36 cellular contexts compared by ENCODE assay signal in genomic region chrX:96311366-96311765, GRCh38.
"Had no signal": no experiment of that assay in that cellular context is flagged by ENCODE, and none has a peak within 500 bp of the region (broad histone marks: within the 10 kb centered on the region; RNA-seq: fewer than 3 reads in every experiment).

No MANE protein-coding gene starts in this region.

- H3K4me3 Mint-ChIP-seq: activated CD4-positive, alpha-beta memory T cell treated with anti-CD3 and anti-CD28 coated beads, Interleukin-2, amount 10 ng/mL, durations not matched to agents 7 days and 5 days; activated CD4-positive, alpha-beta T cell treated with anti-CD3 and anti-CD28 coated beads for 36 hours; activated CD4-positive, alpha-beta T cell treated with anti-CD3 and anti-CD28 coated beads, Interleukin-2, amount 10 ng/mL, durations not matched to agents 7 days and 5 days; activated CD8-positive, alpha-beta memory T cell treated with anti-CD3 and anti-CD28 coated beads, Interleukin-2, amount 10 ng/mL, durations not matched to agents 7 days and 5 days; activated CD8-positive, alpha-beta T cell treated with anti-CD3 and anti-CD28 coated beads, Interleukin-2, amount 10 ng/mL, durations not matched to agents 7 days and 5 days; activated naive CD4-positive, alpha-beta T cell treated with anti-CD3 and anti-CD28 coated beads, Interleukin-2, amount 10 ng/mL, durations not matched to agents 7 days and 5 days; activated naive CD4-positive, alpha-beta T cell treated with anti-CD3 and anti-CD28 coated beads, Interleukin-2, amount 50 U/mL, for 24 hours; activated naive CD8-positive, alpha-beta T cell; activated naive CD8-positive, alpha-beta T cell treated with anti-CD3 and anti-CD28 coated beads, Interleukin-2, amount 10 ng/mL, durations not matched to agents 7 days and 5 days; activated naive CD8-positive, alpha-beta T cell treated with anti-CD3 and anti-CD28 coated beads, Interleukin-2, amount 50 U/mL, for 24 hours; activated T-cell treated with anti-CD3 and anti-CD28 coated beads, Interleukin-2, amount 50 U/mL, for 24 hours; brain; central memory CD8-positive, alpha-beta T cell; T-helper 1 cell treated with Interleukin-12 subunit alpha and Interleukin-12 subunit beta and Interleukin-4 antibody, amounts not matched to agents 30 μg/mL and 1 μg/mL, for 36 hours; T-helper 2 cell treated with Interferon-gamma antibody and Interleukin-4, amounts not matched to agents 5 μg/mL and 100 μg/mL, for 36 hours; WTC11 had no signal

- H3K27ac Mint-ChIP-seq: activated CD4-positive, alpha-beta memory T cell treated with anti-CD3 and anti-CD28 coated beads, Interleukin-2, amount 10 ng/mL, durations not matched to agents 7 days and 5 days; activated CD4-positive, alpha-beta T cell treated with anti-CD3 and anti-CD28 coated beads for 36 hours; activated CD4-positive, alpha-beta T cell treated with anti-CD3 and anti-CD28 coated beads, Interleukin-2, amount 10 ng/mL, durations not matched to agents 7 days and 5 days; activated CD8-positive, alpha-beta memory T cell treated with anti-CD3 and anti-CD28 coated beads, Interleukin-2, amount 10 ng/mL, durations not matched to agents 7 days and 5 days; activated CD8-positive, alpha-beta T cell treated with anti-CD3 and anti-CD28 coated beads, Interleukin-2, amount 10 ng/mL, durations not matched to agents 7 days and 5 days; activated naive CD4-positive, alpha-beta T cell treated with anti-CD3 and anti-CD28 coated beads, Interleukin-2, amount 10 ng/mL, durations not matched to agents 7 days and 5 days; activated naive CD4-positive, alpha-beta T cell treated with anti-CD3 and anti-CD28 coated beads, Interleukin-2, amount 50 U/mL, for 24 hours; activated naive CD8-positive, alpha-beta T cell; activated naive CD8-positive, alpha-beta T cell treated with anti-CD3 and anti-CD28 coated beads, Interleukin-2, amount 10 ng/mL, durations not matched to agents 7 days and 5 days; activated naive CD8-positive, alpha-beta T cell treated with anti-CD3 and anti-CD28 coated beads, Interleukin-2, amount 50 U/mL, for 24 hours; activated T-cell treated with anti-CD3 and anti-CD28 coated beads, Interleukin-2, amount 50 U/mL, for 24 hours; activated T-helper 2 cell treated with anti-CD3 and anti-CD28 coated beads, Interferon-gamma antibody, Interleukin-2, Interleukin-4, amounts not matched to agents 10 μg/mL and 5 μg/mL and 100 μg/mL, durations not matched to agents 14 hours and 24 hours and 36 hours; brain; T-helper 1 cell treated with Interleukin-12 subunit alpha and Interleukin-12 subunit beta and Interleukin-4 antibody, amounts not matched to agents 30 μg/mL and 1 μg/mL, for 36 hours; T-helper 2 cell treated with Interferon-gamma antibody and Interleukin-4, amounts not matched to agents 5 μg/mL and 100 μg/mL, for 36 hours; WTC11 had no signal

- H3K4me1 ChIP-seq: ascending aorta had no signal

- H3K27ac ChIP-seq: ascending aorta, cardiac muscle cell, WERI-Rb-1 had no signal

- H3K27me3 Mint-ChIP-seq: activated CD4-positive, alpha-beta memory T cell treated with anti-CD3 and anti-CD28 coated beads, Interleukin-2, amount 10 ng/mL, durations not matched to agents 7 days and 5 days; activated CD4-positive, alpha-beta T cell treated with anti-CD3 and anti-CD28 coated beads for 36 hours; activated CD4-positive, alpha-beta T cell treated with anti-CD3 and anti-CD28 coated beads, Interleukin-2, amount 10 ng/mL, durations not matched to agents 7 days and 5 days; activated CD8-positive, alpha-beta memory T cell treated with anti-CD3 and anti-CD28 coated beads, Interleukin-2, amount 10 ng/mL, durations not matched to agents 7 days and 5 days; activated naive CD4-positive, alpha-beta T cell treated with anti-CD3 and anti-CD28 coated beads, Interleukin-2, amount 10 ng/mL, durations not matched to agents 7 days and 5 days; activated naive CD4-positive, alpha-beta T cell treated with anti-CD3 and anti-CD28 coated beads, Interleukin-2, amount 50 U/mL, for 24 hours; activated naive CD8-positive, alpha-beta T cell; activated naive CD8-positive, alpha-beta T cell treated with anti-CD3 and anti-CD28 coated beads, Interleukin-2, amount 10 ng/mL, durations not matched to agents 7 days and 5 days; activated naive CD8-positive, alpha-beta T cell treated with anti-CD3 and anti-CD28 coated beads, Interleukin-2, amount 50 U/mL, for 24 hours; central memory CD8-positive, alpha-beta T cell had no signal

- H3K27me3 ChIP-seq: ascending aorta, cardiac muscle cell had no signal

- DNase-seq: activated CD4-positive, alpha-beta memory T cell treated with anti-CD3 and anti-CD28 coated beads, Interleukin-2, amount 10 ng/mL, durations not matched to agents 7 days and 5 days; activated CD4-positive, alpha-beta T cell treated with anti-CD3 and anti-CD28 coated beads for 1 hour; activated CD4-positive, alpha-beta T cell treated with anti-CD3 and anti-CD28 coated beads for 36 hours; activated CD4-positive, alpha-beta T cell treated with anti-CD3 and anti-CD28 coated beads for 48 hours; activated CD4-positive, alpha-beta T cell treated with anti-CD3 and anti-CD28 coated beads, Interleukin-2, amount 10 ng/mL, durations not matched to agents 7 days and 5 days; activated CD4-positive, alpha-beta T cell treated with anti-CD3 and anti-CD28 coated beads, Interleukin-2, amount 50 U/mL, for 48 hours; activated CD4-positive, CD25-positive, alpha-beta regulatory T cell; activated CD8-positive, alpha-beta memory T cell treated with anti-CD3 and anti-CD28 coated beads for 24 hours; activated CD8-positive, alpha-beta memory T cell treated with anti-CD3 and anti-CD28 coated beads, Interleukin-2, amount 10 ng/mL, durations not matched to agents 7 days and 5 days; activated CD8-positive, alpha-beta memory T cell treated with anti-CD3 and anti-CD28 coated beads, Interleukin-2, amount 50 U/mL, for 48 hours; activated CD8-positive, alpha-beta T cell treated with anti-CD3 and anti-CD28 coated beads, Interleukin-2, amount 10 ng/mL, durations not matched to agents 7 days and 5 days; activated effector memory CD4-positive, alpha-beta T cell treated with Interleukin-2 at 50 U/mL for 16 hours; activated gamma-delta T cell; activated naive CD4-positive, alpha-beta T cell treated with anti-CD3 and anti-CD28 coated beads, Interleukin-2, amount 10 ng/mL, durations not matched to agents 7 days and 5 days; activated naive CD4-positive, alpha-beta T cell treated with Interleukin-2 at 50 U/mL for 16 hours; activated naive CD8-positive, alpha-beta T cell treated with anti-CD3 and anti-CD28 coated beads, Interleukin-2, amount 10 ng/mL, durations not matched to agents 7 days and 5 days; activated naive CD8-positive, alpha-beta T cell treated with anti-CD3 and anti-CD28 coated beads, Interleukin-2, amount 50 U/mL, for 24 hours; activated T-cell treated with anti-CD3 and anti-CD28 coated beads, Interleukin-2, amount 50 U/mL, for 24 hours; activated T-cell treated with anti-CD3 and anti-CD28 coated beads, Interleukin-2, amount 50 U/mL, for 48 hours; amygdala; anterior cingulate cortex; caudate nucleus; cerebellar nuclear complex; T-helper 2 cell; T-helper 9 cell; WERI-Rb-1 had no signal

- H3K9me3 ChIP-seq: ascending aorta had no signal

- H3K4me3 ChIP-seq: ascending aorta, cardiac muscle cell had no signal

- H3K36me3 ChIP-seq: ascending aorta, cardiac muscle cell, WERI-Rb-1 had no signal

- H3K9me3 Mint-ChIP-seq: activated CD4-positive, alpha-beta memory T cell treated with anti-CD3 and anti-CD28 coated beads, Interleukin-2, amount 10 ng/mL, durations not matched to agents 7 days and 5 days; activated CD4-positive, alpha-beta T cell treated with anti-CD3 and anti-CD28 coated beads, Interleukin-2, amount 10 ng/mL, durations not matched to agents 7 days and 5 days; activated naive CD8-positive, alpha-beta T cell treated with anti-CD3 and anti-CD28 coated beads, Interleukin-2, amount 10 ng/mL, durations not matched to agents 7 days and 5 days; brain; T-helper 1 cell treated with Interleukin-12 subunit alpha and Interleukin-12 subunit beta and Interleukin-4 antibody, amounts not matched to agents 30 μg/mL and 1 μg/mL, for 36 hours had no signal

- H3K36me3 Mint-ChIP-seq: activated CD8-positive, alpha-beta memory T cell treated with anti-CD3 and anti-CD28 coated beads, Interleukin-2, amount 10 ng/mL, durations not matched to agents 7 days and 5 days; activated naive CD4-positive, alpha-beta T cell treated with anti-CD3 and anti-CD28 coated beads, Interleukin-2, amount 10 ng/mL, durations not matched to agents 7 days and 5 days; activated naive CD4-positive, alpha-beta T cell treated with anti-CD3 and anti-CD28 coated beads, Interleukin-2, amount 50 U/mL, for 24 hours; activated naive CD8-positive, alpha-beta T cell; activated naive CD8-positive, alpha-beta T cell treated with anti-CD3 and anti-CD28 coated beads, Interleukin-2, amount 10 ng/mL, durations not matched to agents 7 days and 5 days; brain; WTC11 had no signal

- H3K4me1 Mint-ChIP-seq: activated CD4-positive, alpha-beta memory T cell treated with anti-CD3 and anti-CD28 coated beads, Interleukin-2, amount 10 ng/mL, durations not matched to agents 7 days and 5 days; activated CD4-positive, alpha-beta T cell treated with anti-CD3 and anti-CD28 coated beads for 36 hours; activated CD4-positive, alpha-beta T cell treated with anti-CD3 and anti-CD28 coated beads, Interleukin-2, amount 10 ng/mL, durations not matched to agents 7 days and 5 days; activated CD8-positive, alpha-beta memory T cell treated with anti-CD3 and anti-CD28 coated beads, Interleukin-2, amount 10 ng/mL, durations not matched to agents 7 days and 5 days; activated naive CD4-positive, alpha-beta T cell treated with anti-CD3 and anti-CD28 coated beads, Interleukin-2, amount 10 ng/mL, durations not matched to agents 7 days and 5 days; activated naive CD4-positive, alpha-beta T cell treated with anti-CD3 and anti-CD28 coated beads, Interleukin-2, amount 50 U/mL, for 24 hours; activated naive CD8-positive, alpha-beta T cell treated with anti-CD3 and anti-CD28 coated beads, Interleukin-2, amount 10 ng/mL, durations not matched to agents 7 days and 5 days; activated naive CD8-positive, alpha-beta T cell treated with anti-CD3 and anti-CD28 coated beads, Interleukin-2, amount 50 U/mL, for 24 hours; brain; central memory CD8-positive, alpha-beta T cell; WTC11 had no signal
